Comparison of ENCODE assay signal across 10 cellular contexts in genomic region chr12:89073027-89073398, GRCh38.
DNase-seq lines count a peak whose midpoint lies in the region; ATAC-seq, FAIRE-seq and TF ChIP-seq lines count a peak whose summit lies in the region.
"Had no signal": no experiment of that assay in that cellular context is flagged by ENCODE, and none has a peak within 500 bp of the region (broad histone marks: within the 10 kb centered on the region; RNA-seq: fewer than 3 reads in every experiment).

No MANE protein-coding gene starts in this region.

- peak; percentile 64 for DNase-seq in AG09309 (ENCODE audit: low read depth)
- no peak for DNase-seq in H54 (ENCODE audit: insufficient read length, low spot score)
- peak; percentile 10 for DNase-seq in T1000 (lab: John Stamatoyannopoulos, UW)
- peak; percentile 90 for DNase-seq in iris pigment epithelial cell (ENCODE audit: low read depth)
- no peak for DNase-seq in prostate gland (ENCODE audit: low spot score)
- no peak for DNase-seq in GM13976 (ENCODE audit: low spot score)
- DNase-seq in SKM-1 treated with dmso at 0.1 percent for 144 hours (lab: John Stamatoyannopoulos, UW; ENCODE audit: unreplicated experiment): no peak
- DNase-seq: activated T-cell treated with anti-CD3 and anti-CD28 coated beads, Interleukin-2, amount 50 U/mL, for 4 hours; effector memory CD8-positive, alpha-beta T cell had no signal

- in situ Hi-C loops in GM13976 (cut with MboI; ENCODE audit: low sequenced_read_pairs, unreplicated experiment): no loop called here

- 44% methylated on average over 1 of the region's 1 CpG for WGBS in prostate gland

- TF ChIP-seq POLR2A in H54 (IDR thresholded peaks at IDR 0.05; ENCODE audit: low read depth, low read length): no peak
- no peak for TF ChIP-seq POLR2A in prostate gland (IDR thresholded peaks at IDR 0.05)

- H3K4me3 ChIP-seq in AG09309 (ENCODE audit: control insufficient read depth, low read depth, low read length) (no peak overlapping the region), prostate gland (no peak overlapping the region)

- no peaks in the 10 kb centered on the region for H3K9me3 ChIP-seq in prostate gland

- H3K27me3 ChIP-seq in prostate gland (replicated peaks; ENCODE audit: insufficient read depth): no peaks in the 10 kb centered on the region

- no peak for ATAC-seq in GM21786 (IDR thresholded peaks at IDR 0.05; ENCODE audit: unreplicated experiment)
- ATAC-seq: effector memory CD8-positive, alpha-beta T cell had no signal

- FAIRE-seq in H54 (lab: Jason Lieb, UNC): peak; percentile 91

- intact Hi-C loops in prostate gland (cut with DNase I): no loop called here

- H3K4me1 ChIP-seq in prostate gland (replicated peaks): no peaks in the 10 kb centered on the region

- no peak for TF ChIP-seq CTCF in AG09309 (IDR thresholded peaks at IDR 0.05; ENCODE audit: control insufficient read depth, insufficient read depth, low read depth, low read length, missing control alignments)
- TF ChIP-seq CTCF in prostate gland (IDR thresholded peaks at IDR 0.05): no peak
- no peak for TF ChIP-seq CTCF in GM13976 (IDR thresholded peaks at IDR 0.05; ENCODE audit: borderline replicate concordance, control extremely low read depth, extremely low read depth, insufficient read depth, missing control alignments)

- H3K27ac ChIP-seq in prostate gland: no peak overlapping the region

- no peaks in the 10 kb centered on the region for H3K36me3 ChIP-seq in prostate gland

Comparison
In these comparisons a context has a peak if more than half of its experiments do, and no peak if none do; other contexts are left out.
1. DNase-seq: peak in AG09309 (single experiment), T1000 (single experiment) and iris pigment epithelial cell (single experiment); none in H54 (single experiment), prostate gland (single experiment), GM13976 (single experiment) and SKM-1 treated with dmso at 0.1 percent for 144 hours (single experiment).